In genomic region chr20:50005378-50006020, GRCh38 we compare ENCODE assay signal across 1 cellular context.
TF ChIP-seq lines count a peak whose summit lies in the region.

No MANE protein-coding gene starts in this region.

TF ChIP-seq in GM12878, 131 proteins besides CTCF, POLR2A, EP300 and RAD21:
- TF ChIP-seq PBX3 (IDR thresholded peaks at IDR 0.05; ENCODE audit: insufficient replicate concordance, low read depth, low read length) (no peak), MEF2B (IDR thresholded peaks at IDR 0.05; ENCODE audit: partially characterized antibody, poor library complexity, severe bottlenecking) (peak; percentile 30), CBX3 (IDR thresholded peaks at IDR 0.05; ENCODE audit: borderline replicate concordance, low read depth) (no peak), GATAD2B (conservative IDR thresholded peaks at IDR 0.05; ENCODE audit: low read depth) (peak; percentile 41; the same call in 1 of the 2 replicates), BHLHE40 (IDR thresholded peaks at IDR 0.05; ENCODE audit: borderline replicate concordance in 1 of 2, low read depth in 2 of 2, low read length in 1 of 2) (peak; percentile 50 to 56; a peak in 2 of 4 replicates), EED (IDR thresholded peaks at IDR 0.05; ENCODE audit: low read depth) (peak; percentile 89), RELB (IDR thresholded peaks at IDR 0.05; ENCODE audit: low read depth) (peak; percentile 37; the same call in 1 of the 2 replicates), EGR1 (IDR thresholded peaks at IDR 0.05; ENCODE audit: borderline replicate concordance in 1 of 2, low read depth in 2 of 2, low read length in 2 of 2) (peak in 1 of 2 experiments; percentile 39; a peak in 1 of 3 replicates), NFXL1 (IDR thresholded peaks at IDR 0.05; ENCODE audit: borderline replicate concordance) (no peak), RUNX3 (IDR thresholded peaks at IDR 0.05; ENCODE audit: low read length) (peak; percentile 68), IKZF1 (conservative IDR thresholded peaks at IDR 0.05) (peak; percentile 79), IKZF2 (IDR thresholded peaks at IDR 0.05) (peak; percentile 78; a peak in 3 of 4 replicates), SPI1 (IDR thresholded peaks at IDR 0.05; ENCODE audit: borderline replicate concordance, insufficient read depth, low read depth, low read length) (peak; percentile 33; the same call in 1 of the 2 replicates)
TF ChIP-seq in GM12878: peak in this region for 10.
